In the genomic region with DNA sequence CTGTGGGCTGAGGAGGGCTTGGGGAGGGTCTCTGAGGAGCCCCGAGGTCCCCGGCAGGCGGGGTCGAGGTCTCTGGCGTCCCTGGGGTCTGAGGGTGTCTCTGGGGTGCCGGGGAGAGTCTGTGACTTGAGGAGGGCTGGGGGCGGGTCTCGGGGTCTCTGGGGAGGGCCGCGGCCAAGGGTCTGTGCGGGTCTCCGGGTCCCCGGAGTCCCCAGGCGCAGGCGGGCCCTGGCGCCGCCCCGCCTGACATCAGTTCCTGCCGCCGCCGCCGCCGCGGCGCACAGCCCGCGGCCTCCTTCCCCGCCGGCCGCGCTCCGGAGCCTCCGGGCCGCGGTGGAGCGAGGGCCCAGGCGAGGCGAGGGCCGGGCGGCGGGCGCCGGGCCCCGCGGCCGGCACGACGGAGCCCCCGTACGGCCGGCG, we compare ENCODE assay signal across 1 cellular context.
TF ChIP-seq lines count a peak whose summit lies in the region.

Gene PLEKHM2, plus strand, starts transcription at position 279 of the 420 bp plus-strand sequence. CDS start 239 bp downstream, outside the sequence.

TF ChIP-seq in GM23338, 12 proteins besides CTCF, POLR2A, EP300 and RAD21 (continued from another document):
- TF ChIP-seq ZNF462 (CRISPR knock-in tag; IDR thresholded peaks at IDR 0.05) = no peak
- TF ChIP-seq, protein P1, sequence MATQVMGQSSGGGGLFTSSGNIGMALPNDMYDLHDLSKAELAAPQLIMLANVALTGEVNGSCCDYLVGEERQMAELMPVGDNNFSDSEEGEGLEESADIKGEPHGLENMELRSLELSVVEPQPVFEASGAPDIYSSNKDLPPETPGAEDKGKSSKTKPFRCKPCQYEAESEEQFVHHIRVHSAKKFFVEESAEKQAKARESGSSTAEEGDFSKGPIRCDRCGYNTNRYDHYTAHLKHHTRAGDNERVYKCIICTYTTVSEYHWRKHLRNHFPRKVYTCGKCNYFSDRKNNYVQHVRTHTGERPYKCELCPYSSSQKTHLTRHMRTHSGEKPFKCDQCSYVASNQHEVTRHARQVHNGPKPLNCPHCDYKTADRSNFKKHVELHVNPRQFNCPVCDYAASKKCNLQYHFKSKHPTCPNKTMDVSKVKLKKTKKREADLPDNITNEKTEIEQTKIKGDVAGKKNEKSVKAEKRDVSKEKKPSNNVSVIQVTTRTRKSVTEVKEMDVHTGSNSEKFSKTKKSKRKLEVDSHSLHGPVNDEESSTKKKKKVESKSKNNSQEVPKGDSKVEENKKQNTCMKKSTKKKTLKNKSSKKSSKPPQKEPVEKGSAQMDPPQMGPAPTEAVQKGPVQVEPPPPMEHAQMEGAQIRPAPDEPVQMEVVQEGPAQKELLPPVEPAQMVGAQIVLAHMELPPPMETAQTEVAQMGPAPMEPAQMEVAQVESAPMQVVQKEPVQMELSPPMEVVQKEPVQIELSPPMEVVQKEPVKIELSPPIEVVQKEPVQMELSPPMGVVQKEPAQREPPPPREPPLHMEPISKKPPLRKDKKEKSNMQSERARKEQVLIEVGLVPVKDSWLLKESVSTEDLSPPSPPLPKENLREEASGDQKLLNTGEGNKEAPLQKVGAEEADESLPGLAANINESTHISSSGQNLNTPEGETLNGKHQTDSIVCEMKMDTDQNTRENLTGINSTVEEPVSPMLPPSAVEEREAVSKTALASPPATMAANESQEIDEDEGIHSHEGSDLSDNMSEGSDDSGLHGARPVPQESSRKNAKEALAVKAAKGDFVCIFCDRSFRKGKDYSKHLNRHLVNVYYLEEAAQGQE (IDR thresholded peaks at IDR 0.05; ENCODE audit: unreplicated experiment) = no peak
- peak; percentile 39 for TF ChIP-seq POLR2AphosphoS5 (IDR thresholded peaks at IDR 0.05; ENCODE audit: low read depth)
